In genomic region chr3:55180161-55180560, GRCh38 we compare ENCODE assay signal across 25 cellular contexts.
"Had no signal": no experiment of that assay in that cellular context is flagged by ENCODE, and none has a peak within 500 bp of the region (broad histone marks: within the 10 kb centered on the region; RNA-seq: fewer than 3 reads in every experiment).

No MANE protein-coding gene starts in this region.

- H3K36me3 Mint-ChIP-seq: activated CD4-positive, alpha-beta memory T cell treated with anti-CD3 and anti-CD28 coated beads for 36 hours; stimulated activated memory B cell treated with anti-CD40 and anti-IgM and Interleukin-4, amounts not matched to agents 10 μg/mL and 1 μg/mL and 100 μg/mL, for 72 hours had no signal

- H3K4me1 ChIP-seq: body of pancreas, heart right ventricle, parathyroid adenoma, stomach, tibial nerve had no signal

- H3K27me3 ChIP-seq: body of pancreas, esophagus squamous epithelium, stomach, tibial nerve had no signal

- H3K27ac Mint-ChIP-seq: activated CD4-positive, alpha-beta memory T cell treated with anti-CD3 and anti-CD28 coated beads for 36 hours; activated naive CD8-positive, alpha-beta T cell treated with anti-CD3 and anti-CD28 coated beads, Interleukin-2, amount 50 U/mL, for 24 hours; activated T-cell treated with anti-CD3 and anti-CD28 coated beads, Interleukin-2, amount 50 U/mL, for 72 hours; endodermal cell; nephron progenitor cell; stimulated activated memory B cell treated with anti-CD40 and anti-IgM and Interleukin-4, amounts not matched to agents 10 μg/mL and 1 μg/mL and 100 μg/mL, for 72 hours; T-helper 1 cell treated with Interleukin-12 subunit alpha and Interleukin-12 subunit beta and Interleukin-4 antibody, amounts not matched to agents 30 μg/mL and 1 μg/mL, for 36 hours had no signal

- H3K4me1 Mint-ChIP-seq: activated naive CD8-positive, alpha-beta T cell treated with anti-CD3 and anti-CD28 coated beads, Interleukin-2, amount 50 U/mL, for 24 hours; endodermal cell; stimulated activated memory B cell treated with anti-CD40 and anti-IgM and Interleukin-4, amounts not matched to agents 10 μg/mL and 1 μg/mL and 100 μg/mL, for 72 hours had no signal

- H3K9me3 Mint-ChIP-seq: activated CD4-positive, alpha-beta memory T cell treated with anti-CD3 and anti-CD28 coated beads for 36 hours; activated naive CD8-positive, alpha-beta T cell treated with anti-CD3 and anti-CD28 coated beads, Interleukin-2, amount 50 U/mL, for 24 hours; activated T-cell treated with anti-CD3 and anti-CD28 coated beads, Interleukin-2, amount 50 U/mL, for 72 hours; endodermal cell; nephron progenitor cell; stimulated activated memory B cell treated with anti-CD40 and anti-IgM and Interleukin-4, amounts not matched to agents 10 μg/mL and 1 μg/mL and 100 μg/mL, for 72 hours; T-helper 1 cell treated with Interleukin-12 subunit alpha and Interleukin-12 subunit beta and Interleukin-4 antibody, amounts not matched to agents 30 μg/mL and 1 μg/mL, for 36 hours had no signal

- DNase-seq: activated CD4-positive, alpha-beta memory T cell treated with anti-CD3 and anti-CD28 coated beads for 36 hours; activated CD4-positive, alpha-beta T cell treated with anti-CD3 and anti-CD28 coated beads for 4 hours; activated CD4-positive, CD25-positive, alpha-beta regulatory T cell; activated effector memory CD4-positive, alpha-beta T cell treated with Interleukin-2 at 50 U/mL for 16 hours; activated naive CD4-positive, alpha-beta T cell treated with anti-CD3 and anti-CD28 coated beads, Interleukin-2, amount 50 U/mL, for 16 hours; activated naive CD8-positive, alpha-beta T cell treated with anti-CD3 and anti-CD28 coated beads, Interleukin-2, amount 50 U/mL, for 24 hours; activated T-cell treated with anti-CD3 and anti-CD28 coated beads, Interleukin-2, amount 50 U/mL, for 72 hours; body of pancreas; endodermal cell; esophagus squamous epithelium; heart right ventricle; islet precursor cell; left cardiac atrium; mucosa of descending colon; nephron progenitor cell; right cardiac atrium; stimulated activated CD4-positive, alpha-beta T cell treated with anti-CD3 and anti-CD28 coated beads, Interleukin-2, amount 100 ng/mL, for 24 hours; stomach; T1000 had no signal

- H3K27me3 Mint-ChIP-seq: stimulated activated memory B cell treated with anti-CD40 and anti-IgM and Interleukin-4, amounts not matched to agents 10 μg/mL and 1 μg/mL and 100 μg/mL, for 72 hours had no signal

- H2AFZ ChIP-seq: parathyroid adenoma had no signal

- H3K27ac ChIP-seq: body of pancreas, esophagus squamous epithelium, heart right ventricle, parathyroid adenoma, stomach, suprapubic skin, tibial nerve had no signal

- H3K9ac ChIP-seq: parathyroid adenoma had no signal

- H3K79me2 ChIP-seq: parathyroid adenoma had no signal

- H3K9me3 ChIP-seq: body of pancreas, esophagus squamous epithelium, heart right ventricle, mucosa of descending colon, stomach, suprapubic skin, tibial nerve had no signal

- H3K4me3 Mint-ChIP-seq: activated CD4-positive, alpha-beta memory T cell treated with anti-CD3 and anti-CD28 coated beads for 36 hours; activated naive CD8-positive, alpha-beta T cell treated with anti-CD3 and anti-CD28 coated beads, Interleukin-2, amount 50 U/mL, for 24 hours; activated T-cell treated with anti-CD3 and anti-CD28 coated beads, Interleukin-2, amount 50 U/mL, for 72 hours; endodermal cell; nephron progenitor cell; stimulated activated memory B cell treated with anti-CD40 and anti-IgM and Interleukin-4, amounts not matched to agents 10 μg/mL and 1 μg/mL and 100 μg/mL, for 72 hours; T-helper 1 cell treated with Interleukin-12 subunit alpha and Interleukin-12 subunit beta and Interleukin-4 antibody, amounts not matched to agents 30 μg/mL and 1 μg/mL, for 36 hours had no signal

- H3K4me3 ChIP-seq: body of pancreas, esophagus squamous epithelium, heart right ventricle, mucosa of descending colon, skin epidermis, stomach, suprapubic skin, tibial nerve had no signal
